In the genomic region with DNA sequence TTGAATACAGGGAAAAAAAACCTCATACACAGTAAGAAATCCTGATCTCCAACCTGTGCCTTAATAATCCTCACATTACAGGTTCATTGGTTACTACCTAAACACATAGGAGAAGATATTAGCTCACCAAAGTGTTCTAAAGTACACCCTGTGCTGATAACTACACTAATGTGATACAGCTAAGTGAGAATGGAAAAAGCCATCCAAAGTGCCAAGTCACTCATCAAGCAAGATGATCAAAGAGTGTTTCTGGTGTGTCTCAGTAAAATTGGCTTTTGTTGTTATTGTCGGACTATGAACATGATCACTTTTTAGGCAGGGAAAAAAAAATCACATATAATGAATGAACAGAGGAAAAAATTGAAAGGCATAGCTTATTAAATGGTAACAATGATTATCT, we compare ENCODE assay signal across 1 cellular context.
A peak's percentile ranks its signal among the peaks of the same experiment; 100 is the strongest.
TF ChIP-seq lines count a peak whose summit lies in the region.

No MANE protein-coding gene starts in this region.

TF ChIP-seq in K562, 482 proteins besides CTCF, POLR2A, EP300 and RAD21 (continued from another document and continues in another):
- no peak for TF ChIP-seq SFPQ (IDR thresholded peaks at IDR 0.05; ENCODE audit: low read depth, low read length)
- TF ChIP-seq MAFF (IDR thresholded peaks at IDR 0.05; ENCODE audit: low read length): peak; percentile 83
- TF ChIP-seq ZNF347 (CRISPR knock-in tag; IDR thresholded peaks at IDR 0.05; ENCODE audit: low read depth): no peak
- no peak for TF ChIP-seq MGA (IDR thresholded peaks at IDR 0.05)
- TF ChIP-seq, protein P1, sequence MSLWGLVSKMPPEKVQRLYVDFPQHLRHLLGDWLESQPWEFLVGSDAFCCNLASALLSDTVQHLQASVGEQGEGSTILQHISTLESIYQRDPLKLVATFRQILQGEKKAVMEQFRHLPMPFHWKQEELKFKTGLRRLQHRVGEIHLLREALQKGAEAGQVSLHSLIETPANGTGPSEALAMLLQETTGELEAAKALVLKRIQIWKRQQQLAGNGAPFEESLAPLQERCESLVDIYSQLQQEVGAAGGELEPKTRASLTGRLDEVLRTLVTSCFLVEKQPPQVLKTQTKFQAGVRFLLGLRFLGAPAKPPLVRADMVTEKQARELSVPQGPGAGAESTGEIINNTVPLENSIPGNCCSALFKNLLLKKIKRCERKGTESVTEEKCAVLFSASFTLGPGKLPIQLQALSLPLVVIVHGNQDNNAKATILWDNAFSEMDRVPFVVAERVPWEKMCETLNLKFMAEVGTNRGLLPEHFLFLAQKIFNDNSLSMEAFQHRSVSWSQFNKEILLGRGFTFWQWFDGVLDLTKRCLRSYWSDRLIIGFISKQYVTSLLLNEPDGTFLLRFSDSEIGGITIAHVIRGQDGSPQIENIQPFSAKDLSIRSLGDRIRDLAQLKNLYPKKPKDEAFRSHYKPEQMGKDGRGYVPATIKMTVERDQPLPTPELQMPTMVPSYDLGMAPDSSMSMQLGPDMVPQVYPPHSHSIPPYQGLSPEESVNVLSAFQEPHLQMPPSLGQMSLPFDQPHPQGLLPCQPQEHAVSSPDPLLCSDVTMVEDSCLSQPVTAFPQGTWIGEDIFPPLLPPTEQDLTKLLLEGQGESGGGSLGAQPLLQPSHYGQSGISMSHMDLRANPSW (CRISPR knock-in tag; IDR thresholded peaks at IDR 0.05): peak; percentile 50; the same call in 1 of the 2 replicates
- peak; percentile 77 for TF ChIP-seq DPF2 (IDR thresholded peaks at IDR 0.05)
- no peak for TF ChIP-seq SNIP1 (IDR thresholded peaks at IDR 0.05; ENCODE audit: low read depth)
- TF ChIP-seq ZNF23 (CRISPR knock-in tag; IDR thresholded peaks at IDR 0.05): no peak
- TF ChIP-seq POU5F1 (IDR thresholded peaks at IDR 0.05; ENCODE audit: borderline replicate concordance, low read depth, low read length, partially characterized antibody): no peak
- TF ChIP-seq, protein P2, sequence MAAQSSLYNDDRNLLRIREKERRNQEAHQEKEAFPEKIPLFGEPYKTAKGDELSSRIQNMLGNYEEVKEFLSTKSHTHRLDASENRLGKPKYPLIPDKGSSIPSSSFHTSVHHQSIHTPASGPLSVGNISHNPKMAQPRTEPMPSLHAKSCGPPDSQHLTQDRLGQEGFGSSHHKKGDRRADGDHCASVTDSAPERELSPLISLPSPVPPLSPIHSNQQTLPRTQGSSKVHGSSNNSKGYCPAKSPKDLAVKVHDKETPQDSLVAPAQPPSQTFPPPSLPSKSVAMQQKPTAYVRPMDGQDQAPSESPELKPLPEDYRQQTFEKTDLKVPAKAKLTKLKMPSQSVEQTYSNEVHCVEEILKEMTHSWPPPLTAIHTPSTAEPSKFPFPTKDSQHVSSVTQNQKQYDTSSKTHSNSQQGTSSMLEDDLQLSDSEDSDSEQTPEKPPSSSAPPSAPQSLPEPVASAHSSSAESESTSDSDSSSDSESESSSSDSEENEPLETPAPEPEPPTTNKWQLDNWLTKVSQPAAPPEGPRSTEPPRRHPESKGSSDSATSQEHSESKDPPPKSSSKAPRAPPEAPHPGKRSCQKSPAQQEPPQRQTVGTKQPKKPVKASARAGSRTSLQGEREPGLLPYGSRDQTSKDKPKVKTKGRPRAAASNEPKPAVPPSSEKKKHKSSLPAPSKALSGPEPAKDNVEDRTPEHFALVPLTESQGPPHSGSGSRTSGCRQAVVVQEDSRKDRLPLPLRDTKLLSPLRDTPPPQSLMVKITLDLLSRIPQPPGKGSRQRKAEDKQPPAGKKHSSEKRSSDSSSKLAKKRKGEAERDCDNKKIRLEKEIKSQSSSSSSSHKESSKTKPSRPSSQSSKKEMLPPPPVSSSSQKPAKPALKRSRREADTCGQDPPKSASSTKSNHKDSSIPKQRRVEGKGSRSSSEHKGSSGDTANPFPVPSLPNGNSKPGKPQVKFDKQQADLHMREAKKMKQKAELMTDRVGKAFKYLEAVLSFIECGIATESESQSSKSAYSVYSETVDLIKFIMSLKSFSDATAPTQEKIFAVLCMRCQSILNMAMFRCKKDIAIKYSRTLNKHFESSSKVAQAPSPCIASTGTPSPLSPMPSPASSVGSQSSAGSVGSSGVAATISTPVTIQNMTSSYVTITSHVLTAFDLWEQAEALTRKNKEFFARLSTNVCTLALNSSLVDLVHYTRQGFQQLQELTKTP (IDR thresholded peaks at IDR 0.05; ENCODE audit: low read depth in 1 of 2, partially characterized antibody in 2 of 2): no peak
- no peak for TF ChIP-seq ZBTB7A (IDR thresholded peaks at IDR 0.05; ENCODE audit: borderline replicate concordance, control insufficient read depth, low read depth, low read length)
- peak; percentile 92 for TF ChIP-seq ZNF316 (IDR thresholded peaks at IDR 0.05)
- TF ChIP-seq TCF7L2 (IDR thresholded peaks at IDR 0.05; ENCODE audit: low read depth, low read length): no peak
- peak; percentile 74 for TF ChIP-seq NFE2L1 (tag; IDR thresholded peaks at IDR 0.05; ENCODE audit: borderline replicate concordance, low read depth)
- TF ChIP-seq DIDO1 (tag; IDR thresholded peaks at IDR 0.05; ENCODE audit: low read depth): no peak
- no peak for TF ChIP-seq CC2D1A (IDR thresholded peaks at IDR 0.05)
- TF ChIP-seq MEIS2 (IDR thresholded peaks at IDR 0.05; ENCODE audit: partially characterized antibody): peak; percentile 57
- peak; percentile 34 for TF ChIP-seq DACH1 (IDR thresholded peaks at IDR 0.05; ENCODE audit: partially characterized antibody)
- TF ChIP-seq, protein P3, sequence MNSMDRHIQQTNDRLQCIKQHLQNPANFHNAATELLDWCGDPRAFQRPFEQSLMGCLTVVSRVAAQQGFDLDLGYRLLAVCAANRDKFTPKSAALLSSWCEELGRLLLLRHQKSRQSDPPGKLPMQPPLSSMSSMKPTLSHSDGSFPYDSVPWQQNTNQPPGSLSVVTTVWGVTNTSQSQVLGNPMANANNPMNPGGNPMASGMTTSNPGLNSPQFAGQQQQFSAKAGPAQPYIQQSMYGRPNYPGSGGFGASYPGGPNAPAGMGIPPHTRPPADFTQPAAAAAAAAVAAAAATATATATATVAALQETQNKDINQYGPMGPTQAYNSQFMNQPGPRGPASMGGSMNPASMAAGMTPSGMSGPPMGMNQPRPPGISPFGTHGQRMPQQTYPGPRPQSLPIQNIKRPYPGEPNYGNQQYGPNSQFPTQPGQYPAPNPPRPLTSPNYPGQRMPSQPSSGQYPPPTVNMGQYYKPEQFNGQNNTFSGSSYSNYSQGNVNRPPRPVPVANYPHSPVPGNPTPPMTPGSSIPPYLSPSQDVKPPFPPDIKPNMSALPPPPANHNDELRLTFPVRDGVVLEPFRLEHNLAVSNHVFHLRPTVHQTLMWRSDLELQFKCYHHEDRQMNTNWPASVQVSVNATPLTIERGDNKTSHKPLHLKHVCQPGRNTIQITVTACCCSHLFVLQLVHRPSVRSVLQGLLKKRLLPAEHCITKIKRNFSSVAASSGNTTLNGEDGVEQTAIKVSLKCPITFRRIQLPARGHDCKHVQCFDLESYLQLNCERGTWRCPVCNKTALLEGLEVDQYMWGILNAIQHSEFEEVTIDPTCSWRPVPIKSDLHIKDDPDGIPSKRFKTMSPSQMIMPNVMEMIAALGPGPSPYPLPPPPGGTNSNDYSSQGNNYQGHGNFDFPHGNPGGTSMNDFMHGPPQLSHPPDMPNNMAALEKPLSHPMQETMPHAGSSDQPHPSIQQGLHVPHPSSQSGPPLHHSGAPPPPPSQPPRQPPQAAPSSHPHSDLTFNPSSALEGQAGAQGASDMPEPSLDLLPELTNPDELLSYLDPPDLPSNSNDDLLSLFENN (IDR thresholded peaks at IDR 0.05; ENCODE audit: low read depth in 2 of 2, low read length in 2 of 2): no peak
- peak; percentile 60 for TF ChIP-seq SMARCB1 (IDR thresholded peaks at IDR 0.05; ENCODE audit: insufficient read length, low read depth)
- TF ChIP-seq, protein P4, sequence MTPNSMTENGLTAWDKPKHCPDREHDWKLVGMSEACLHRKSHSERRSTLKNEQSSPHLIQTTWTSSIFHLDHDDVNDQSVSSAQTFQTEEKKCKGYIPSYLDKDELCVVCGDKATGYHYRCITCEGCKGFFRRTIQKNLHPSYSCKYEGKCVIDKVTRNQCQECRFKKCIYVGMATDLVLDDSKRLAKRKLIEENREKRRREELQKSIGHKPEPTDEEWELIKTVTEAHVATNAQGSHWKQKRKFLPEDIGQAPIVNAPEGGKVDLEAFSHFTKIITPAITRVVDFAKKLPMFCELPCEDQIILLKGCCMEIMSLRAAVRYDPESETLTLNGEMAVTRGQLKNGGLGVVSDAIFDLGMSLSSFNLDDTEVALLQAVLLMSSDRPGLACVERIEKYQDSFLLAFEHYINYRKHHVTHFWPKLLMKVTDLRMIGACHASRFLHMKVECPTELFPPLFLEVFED (CRISPR knock-in tag; conservative IDR thresholded peaks at IDR 0.05): no peak
- TF ChIP-seq PHF20 (IDR thresholded peaks at IDR 0.05; ENCODE audit: partially characterized antibody): no peak
- TF ChIP-seq, protein P5, sequence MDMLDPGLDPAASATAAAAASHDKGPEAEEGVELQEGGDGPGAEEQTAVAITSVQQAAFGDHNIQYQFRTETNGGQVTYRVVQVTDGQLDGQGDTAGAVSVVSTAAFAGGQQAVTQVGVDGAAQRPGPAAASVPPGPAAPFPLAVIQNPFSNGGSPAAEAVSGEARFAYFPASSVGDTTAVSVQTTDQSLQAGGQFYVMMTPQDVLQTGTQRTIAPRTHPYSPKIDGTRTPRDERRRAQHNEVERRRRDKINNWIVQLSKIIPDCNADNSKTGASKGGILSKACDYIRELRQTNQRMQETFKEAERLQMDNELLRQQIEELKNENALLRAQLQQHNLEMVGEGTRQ (CRISPR knock-in tag; IDR thresholded peaks at IDR 0.05): no peak
- TF ChIP-seq ARID1B (IDR thresholded peaks at IDR 0.05): peak; percentile 31; the same call in 1 of the 2 replicates
